ENCODE assay signal across 31 cellular contexts in the genomic region with DNA sequence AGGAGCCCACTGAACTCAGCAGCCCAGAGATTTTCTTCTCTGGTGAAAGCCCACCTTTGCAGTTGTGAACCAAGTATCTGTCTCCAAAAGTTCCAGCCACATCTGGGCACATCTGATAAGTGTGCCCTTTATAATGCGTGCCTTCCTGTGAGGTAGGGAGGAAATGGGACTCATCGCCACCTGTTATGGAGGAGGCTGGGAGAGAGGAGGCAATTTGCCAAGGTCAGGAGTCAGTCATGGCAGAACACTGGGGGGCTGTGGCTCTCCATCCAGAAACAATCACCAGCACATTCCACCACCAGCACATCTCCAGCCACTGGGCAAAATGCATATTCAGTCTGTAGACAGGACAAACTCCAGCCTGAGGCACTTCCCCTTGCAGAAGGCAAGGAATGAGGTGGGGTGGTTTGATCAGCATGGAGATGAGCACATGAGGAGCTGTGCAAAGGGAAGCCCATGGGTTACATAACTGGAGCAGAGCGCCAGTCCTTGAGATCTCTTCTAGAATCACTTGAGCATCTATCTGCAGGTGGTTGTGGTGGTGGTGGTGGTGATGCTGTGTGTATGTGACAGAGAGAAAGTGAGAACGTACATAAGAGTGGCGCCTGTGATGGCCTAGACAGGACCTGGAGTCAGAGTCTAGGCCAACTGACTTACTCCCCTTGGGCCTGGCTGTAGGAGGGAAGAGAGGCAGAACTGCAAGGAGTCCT. TPM values are rescaled to one million over a fixed set of nuclear protein-coding genes. Genes with fewer than 3 reads are reported as not detected.
DNase-seq lines count a peak whose midpoint lies in the region; ATAC-seq and TF ChIP-seq lines count a peak whose summit lies in the region.
"Had no signal": no experiment of that assay in that cellular context is flagged by ENCODE, and none has a peak within 500 bp of the region (broad histone marks: within the 10 kb centered on the region; RNA-seq: fewer than 3 reads in every experiment).

No MANE protein-coding gene starts in this region.

- H3K4me1 Mint-ChIP-seq in natural killer cell, result peaks cover 31 to 38% of the 10 kb centered on the region in 2 donors
- peaks cover 28 to 32% of the 10 kb centered on the region in 2 donors for H3K4me1 Mint-ChIP-seq in natural killer cell treated with Interleukin-12 subunit alpha and Interleukin-12 subunit beta and Interleukin-15 and Interleukin-18, amount 100 ng/mL, for 72 hours (ENCODE audit: low read depth in 2 of 2)
- peaks cover 49% of the 10 kb centered on the region for H3K4me1 Mint-ChIP-seq in memory B cell
- H3K4me1 Mint-ChIP-seq in CD4-positive, alpha-beta memory T cell, result peaks cover 22 to 26% (median 24%) of the 10 kb centered on the region in 4 donors

- TF ChIP-seq CTCF in natural killer cell (IDR thresholded peaks at IDR 0.05), result no peak

- H3K4me3 ChIP-seq in SJCRH30, result no peak overlapping the region
- no peak overlapping the region for H3K4me3 ChIP-seq in CD4-positive, alpha-beta memory T cell (ENCODE audit: low read length in 2 of 2)
- H3K4me3 ChIP-seq: coronary artery, left lung, Peyer's patch, spleen had no signal

- CTCF ChIA-PET in CD4-positive, alpha-beta memory T cell (lab: Charles Lee; ENCODE audit: partially characterized antibody), result interaction anchor here (1.1 kb wide), 1 partner anchor 164 kb away, joined by 3 read pairs; no protein-coding TSS in a partner anchor

- H3K4me3 Mint-ChIP-seq in natural killer cell (no peak overlapping the region), memory B cell (no peak overlapping the region)
- no peak overlapping the region for H3K4me3 Mint-ChIP-seq in natural killer cell treated with Interleukin-12 subunit alpha and Interleukin-12 subunit beta and Interleukin-15 and Interleukin-18, amount 100 ng/mL, for 72 hours
- no peak overlapping the region for H3K4me3 Mint-ChIP-seq in CD4-positive, alpha-beta memory T cell
- H3K4me3 Mint-ChIP-seq: activated CD8-positive, alpha-beta T cell treated with anti-CD3 and anti-CD28 coated beads for 36 hours; activated naive CD8-positive, alpha-beta T cell treated with anti-CD3 and anti-CD28 coated beads for 36 hours; HFFc6; stimulated activated naive CD8-positive, alpha-beta T cell treated with anti-CD3 and anti-CD28 coated beads, Interleukin-15, amount 100 ng/mL, for 72 hours had no signal

- H3K27ac ChIP-seq in SJCRH30, result no peak overlapping the region
- no peak overlapping the region for H3K27ac ChIP-seq in CD4-positive, alpha-beta memory T cell (ENCODE audit: low read depth, low read length)
- H3K27ac ChIP-seq: coronary artery, left lung, Peyer's patch, spleen had no signal

- H3K27me3 Mint-ChIP-seq in natural killer cell (ENCODE audit: low read depth in 2 of 2) (peaks cover 15 to 21% of the 10 kb centered on the region in 2 donors), memory B cell (no peaks in the 10 kb centered on the region)
- peaks cover 8 to 12% of the 10 kb centered on the region in 2 donors for H3K27me3 Mint-ChIP-seq in natural killer cell treated with Interleukin-12 subunit alpha and Interleukin-12 subunit beta and Interleukin-15 and Interleukin-18, amount 100 ng/mL, for 72 hours
- peaks cover 8 to 13% of the 10 kb centered on the region in 2 donors for H3K27me3 Mint-ChIP-seq in CD4-positive, alpha-beta memory T cell

- H3K27me3 ChIP-seq in SJCRH30, result peaks cover 11% of the 10 kb centered on the region; the same call in 1 of the 2 replicates
- H3K27me3 ChIP-seq in CD4-positive, alpha-beta memory T cell (ENCODE audit: insufficient read depth, low read length), result no peaks in the 10 kb centered on the region
- H3K27me3 ChIP-seq: Peyer's patch had no signal

- intact Hi-C loops in natural killer cell (cut with micrococcal nuclease), result loop anchor here (5.0 kb wide), 1 partner anchor 45 kb away; no protein-coding TSS in a partner anchor
- intact Hi-C loops in CD4-positive, alpha-beta memory T cell (cut with micrococcal nuclease), result no loop called here

- H3K4me1 ChIP-seq in SJCRH30, result peaks cover 71% of the 10 kb centered on the region
- H3K4me1 ChIP-seq in CD4-positive, alpha-beta memory T cell (ENCODE audit: insufficient read depth, low read length), result peaks cover 25% of the 10 kb centered on the region

- H3K9me3 Mint-ChIP-seq in natural killer cell, result no peaks in the 10 kb centered on the region
- H3K9me3 Mint-ChIP-seq in natural killer cell treated with Interleukin-12 subunit alpha and Interleukin-12 subunit beta and Interleukin-15 and Interleukin-18, amount 100 ng/mL, for 72 hours, result no peaks in the 10 kb centered on the region
- no peaks in the 10 kb centered on the region for H3K9me3 Mint-ChIP-seq in memory B cell
- no peaks in the 10 kb centered on the region for H3K9me3 Mint-ChIP-seq in CD4-positive, alpha-beta memory T cell
- H3K9me3 Mint-ChIP-seq: activated CD8-positive, alpha-beta T cell treated with anti-CD3 and anti-CD28 coated beads for 36 hours; activated naive CD8-positive, alpha-beta T cell treated with anti-CD3 and anti-CD28 coated beads for 36 hours; HFFc6; IgD-negative memory B cell; stimulated activated naive CD8-positive, alpha-beta T cell treated with anti-CD3 and anti-CD28 coated beads, Interleukin-15, amount 100 ng/mL, for 72 hours had no signal

- no peaks in the 10 kb centered on the region for H3K9me3 ChIP-seq in SJCRH30 (replicated peaks)
- H3K9me3 ChIP-seq in CD4-positive, alpha-beta memory T cell (ENCODE audit: control insufficient read depth in 1 of 2, low read length in 2 of 2), result no peaks in the 10 kb centered on the region
- H3K9me3 ChIP-seq: left lung, Peyer's patch, spleen had no signal

- peak overlapping the region in 1 of 2 donors; percentile 12 for H3K27ac Mint-ChIP-seq in natural killer cell
- no peak overlapping the region for H3K27ac Mint-ChIP-seq in natural killer cell treated with Interleukin-12 subunit alpha and Interleukin-12 subunit beta and Interleukin-15 and Interleukin-18, amount 100 ng/mL, for 72 hours
- peak overlapping the region; percentile 19 for H3K27ac Mint-ChIP-seq in memory B cell
- no peak overlapping the region for H3K27ac Mint-ChIP-seq in CD4-positive, alpha-beta memory T cell
- H3K27ac Mint-ChIP-seq: activated CD8-positive, alpha-beta T cell treated with anti-CD3 and anti-CD28 coated beads for 36 hours; activated naive CD8-positive, alpha-beta T cell treated with anti-CD3 and anti-CD28 coated beads for 36 hours; HFFc6 had no signal

- POLR2A ChIA-PET in CD4-positive, alpha-beta memory T cell (lab: Charles Lee; ENCODE audit: partially characterized antibody), result no interaction called here

- H3K36me3 Mint-ChIP-seq in natural killer cell (no peaks in the 10 kb centered on the region), memory B cell (no peaks in the 10 kb centered on the region)
- H3K36me3 Mint-ChIP-seq in natural killer cell treated with Interleukin-12 subunit alpha and Interleukin-12 subunit beta and Interleukin-15 and Interleukin-18, amount 100 ng/mL, for 72 hours, result no peaks in the 10 kb centered on the region
- no peaks in the 10 kb centered on the region for H3K36me3 Mint-ChIP-seq in CD4-positive, alpha-beta memory T cell
- H3K36me3 Mint-ChIP-seq: activated naive CD8-positive, alpha-beta T cell treated with anti-CD3 and anti-CD28 coated beads for 36 hours had no signal

- no peak for DNase-seq in natural killer cell
- DNase-seq in natural killer cell treated with Interleukin-12 subunit alpha and Interleukin-12 subunit beta and Interleukin-15 and Interleukin-18, amount 100 ng/mL, for 72 hours (ENCODE audit: low spot score), result no peak
- peak; percentile 44 to 65 for DNase-seq in SJCRH30
- no peak for DNase-seq in memory B cell (ENCODE audit: low spot score in 2 of 2)
- DNase-seq in activated CD4-positive, alpha-beta T cell treated with anti-CD3 and anti-CD28 coated beads, Interleukin-2, amount 50 U/mL, for 4 hours, result no peak
- DNase-seq in CD4-positive, alpha-beta memory T cell, result no peak
- no peak for DNase-seq in H4 (ENCODE audit: low spot score)
- DNase-seq: activated CD4-positive, alpha-beta T cell treated with anti-CD3 and anti-CD28 coated beads for 1 hour; activated CD8-positive, alpha-beta T cell treated with anti-CD3 and anti-CD28 coated beads for 36 hours; activated effector memory CD4-positive, alpha-beta T cell treated with Interleukin-2 at 50 U/mL for 16 hours; activated naive CD8-positive, alpha-beta T cell treated with anti-CD3 and anti-CD28 coated beads for 36 hours; DMS53; erythroblast; GDM1; HFFc6; left lung; mesenchymal stem cell; NCI-H1105; NCI-H2081; NCI-H526; right cardiac atrium; stimulated activated CD4-positive, alpha-beta T cell treated with anti-CD3 and anti-CD28 coated beads, Interleukin-2, amount 100 ng/mL, for 24 hours; stimulated activated naive CD8-positive, alpha-beta T cell treated with anti-CD3 and anti-CD28 coated beads, Interleukin-15, amount 100 ng/mL, for 72 hours; SW 1271 had no signal

- no peaks in the 10 kb centered on the region for H3K36me3 ChIP-seq in SJCRH30
- no peaks in the 10 kb centered on the region for H3K36me3 ChIP-seq in CD4-positive, alpha-beta memory T cell (ENCODE audit: insufficient read depth, low read length)
- H3K36me3 ChIP-seq: left lung, Peyer's patch, spleen had no signal

- ATAC-seq in natural killer cell (peak in 2 of 3 donors; percentile 40 to 57), memory B cell (ENCODE audit: low read depth) (no peak)
- no peak for ATAC-seq in natural killer cell treated with Interleukin-12 subunit alpha and Interleukin-12 subunit beta and Interleukin-15 and Interleukin-18, amount 100 ng/mL, for 72 hours
- ATAC-seq: activated CD8-positive, alpha-beta T cell treated with anti-CD3 and anti-CD28 coated beads for 36 hours; left lung; right cardiac atrium; stimulated activated naive CD8-positive, alpha-beta T cell treated with anti-CD3 and anti-CD28 coated beads, Interleukin-15, amount 100 ng/mL, for 72 hours had no signal

RNA-seq across cellular contexts. Expression of a gene that starts 15.1 kb away (rescaled TPM):
- total RNA-seq in natural killer cell, result not detected
- not detected for total RNA-seq in natural killer cell treated with Interleukin-12 subunit alpha and Interleukin-12 subunit beta and Interleukin-15 and Interleukin-18, amount 100 ng/mL, for 72 hours
- 1.5 and 1.7 TPM in 2 replicates for total RNA-seq in SJCRH30 (2014; rRNA removed; shearing (Covaris generic))
- 1 to 10 TPM in 1 of 2 experiments, not detected in 1; 1.3 TPM for total RNA-seq in CD4-positive, alpha-beta memory T cell
- polyA plus RNA-seq in CD4-positive, alpha-beta memory T cell, result not detected
- 1.5 TPM in 2 replicates for total RNA-seq in H4 (2014; rRNA removed; shearing (Covaris generic))
- total RNA-seq: aorta, glomerular endothelial cell, HFFc6, right cardiac atrium, spleen had no signal
- polyA plus RNA-seq: aorta, BJ, IgD-negative memory B cell, right cardiac atrium, spleen had no signal

RNA-seq across cellular contexts. Expression of a gene that starts 18.9 kb away (rescaled TPM):
- total RNA-seq in natural killer cell, result under 1 TPM in 2 of 3 donors, not detected in 1; 0.09 to 0.13 TPM
- not detected for total RNA-seq in natural killer cell treated with Interleukin-12 subunit alpha and Interleukin-12 subunit beta and Interleukin-15 and Interleukin-18, amount 100 ng/mL, for 72 hours
- total RNA-seq in SJCRH30 (2014; rRNA removed; shearing (Covaris generic)), result 1.1 and 1.4 TPM in 2 replicates
- under 1 TPM; 0.42 to 0.44 TPM for total RNA-seq in CD4-positive, alpha-beta memory T cell
- polyA plus RNA-seq in CD4-positive, alpha-beta memory T cell, result not detected
- 0.66 and 0.89 TPM in 2 replicates for total RNA-seq in H4 (2014; rRNA removed; shearing (Covaris generic))
- total RNA-seq: glomerular endothelial cell, HFFc6 had no signal
- polyA plus RNA-seq: aorta, IgD-negative memory B cell had no signal

Comparison
In these comparisons a context has a peak if more than half of its experiments do, and no peak if none do; other contexts are left out.
1. ATAC-seq: peak in natural killer cell (2 of 3); none in natural killer cell treated with Interleukin-12 subunit alpha and Interleukin-12 subunit beta and Interleukin-15 and Interleukin-18, amount 100 ng/mL, for 72 hours (0 of 2) and memory B cell (single experiment).
2. DNase-seq: peak in SJCRH30 (2 of 2); none in natural killer cell (single experiment), natural killer cell treated with Interleukin-12 subunit alpha and Interleukin-12 subunit beta and Interleukin-15 and Interleukin-18, amount 100 ng/mL, for 72 hours (single experiment), memory B cell (0 of 2), activated CD4-positive, alpha-beta T cell treated with anti-CD3 and anti-CD28 coated beads, Interleukin-2, amount 50 U/mL, for 4 hours (0 of 2), CD4-positive, alpha-beta memory T cell (0 of 5) and H4 (single experiment).